ENCODE assay signal across 9 cellular contexts in the genomic region with DNA sequence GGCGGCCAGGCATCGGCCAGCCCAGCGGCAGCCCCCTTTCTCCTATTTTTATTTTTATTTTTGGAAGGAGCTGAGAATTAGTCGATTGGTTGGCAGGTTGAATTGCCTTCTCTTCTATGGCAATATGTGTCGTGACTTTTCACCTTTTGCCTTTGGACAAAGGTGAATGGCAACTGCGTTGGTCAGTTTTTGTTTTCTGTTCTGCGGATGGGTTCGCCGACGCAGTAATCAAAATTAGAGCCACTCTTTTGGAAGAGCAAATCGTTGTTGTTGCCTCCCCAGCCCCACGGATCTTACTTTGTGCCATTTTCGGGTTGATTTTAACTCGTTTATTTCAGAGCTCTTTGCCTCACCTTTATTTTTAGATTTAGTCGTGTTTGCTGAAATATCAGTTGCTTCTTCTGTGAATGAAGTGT. TPM values are rescaled to one million over a fixed set of nuclear protein-coding genes. Genes with fewer than 3 reads are reported as not detected.
DNase-seq lines count a peak whose midpoint lies in the region; ATAC-seq and TF ChIP-seq lines count a peak whose summit lies in the region.
"Had no signal": no experiment of that assay in that cellular context is flagged by ENCODE, and none has a peak within 500 bp of the region (broad histone marks: within the 10 kb centered on the region; RNA-seq: fewer than 3 reads in every experiment).

No MANE protein-coding gene starts in this region.

- no peak for ATAC-seq in natural killer cell treated with Interleukin-12 subunit alpha and Interleukin-12 subunit beta and Interleukin-15 and Interleukin-18, amount 100 ng/mL, for 72 hours
- no peak for ATAC-seq in HG03097 (IDR thresholded peaks at IDR 0.05; ENCODE audit: low FRiP score, unreplicated experiment)

- H3K36me3 Mint-ChIP-seq in natural killer cell treated with Interleukin-12 subunit alpha and Interleukin-12 subunit beta and Interleukin-15 and Interleukin-18, amount 100 ng/mL, for 72 hours, result no peaks in the 10 kb centered on the region

- H3K4me1 ChIP-seq in A673 (ENCODE audit: insufficient read depth, low read length, poor library complexity, severe bottlenecking) (peaks cover 7% of the 10 kb centered on the region), HUES6 (ENCODE audit: control insufficient read depth, insufficient read depth, low read length) (peaks cover 45% of the 10 kb centered on the region)
- peaks cover 13% of the 10 kb centered on the region for H3K4me1 ChIP-seq in effector memory CD4-positive, alpha-beta T cell (ENCODE audit: control insufficient read depth, insufficient read depth, low read length, poor library complexity, severe bottlenecking)

- H3K27me3 ChIP-seq in A673 (replicated peaks; ENCODE audit: insufficient read depth, low read depth, low read length, poor library complexity) (peaks cover 43% of the 10 kb centered on the region), HUES6 (ENCODE audit: control insufficient read depth, insufficient read depth, low read length) (no peaks in the 10 kb centered on the region)
- peaks cover 20% of the 10 kb centered on the region for H3K27me3 ChIP-seq in effector memory CD4-positive, alpha-beta T cell (replicated peaks; ENCODE audit: control insufficient read depth, insufficient read depth, low read length, poor library complexity, severe bottlenecking)

- H3K27ac Mint-ChIP-seq in natural killer cell treated with Interleukin-12 subunit alpha and Interleukin-12 subunit beta and Interleukin-15 and Interleukin-18, amount 100 ng/mL, for 72 hours, result no peak overlapping the region

- peak overlapping the region; percentile 91 for H3K9ac ChIP-seq in HUES6 (ENCODE audit: low read length)

- H3K4me3 Mint-ChIP-seq in natural killer cell treated with Interleukin-12 subunit alpha and Interleukin-12 subunit beta and Interleukin-15 and Interleukin-18, amount 100 ng/mL, for 72 hours, result peak overlapping the region; percentile 38

- H3K27ac ChIP-seq in A673 (ENCODE audit: low read depth, low read length, poor library complexity, severe bottlenecking), result no peak overlapping the region
- peak overlapping the region; percentile 96 for H3K27ac ChIP-seq in HUES6 (ENCODE audit: low read depth, low read length)
- no peak overlapping the region for H3K27ac ChIP-seq in effector memory CD4-positive, alpha-beta T cell (ENCODE audit: insufficient read depth, low read length, poor library complexity, severe bottlenecking)

- H3K9me3 Mint-ChIP-seq in natural killer cell treated with Interleukin-12 subunit alpha and Interleukin-12 subunit beta and Interleukin-15 and Interleukin-18, amount 100 ng/mL, for 72 hours, result no peaks in the 10 kb centered on the region

- DNase-seq in A673 (ENCODE audit: low spot score) (no peak), glomerular visceral epithelial cell (ENCODE audit: extremely low spot score) (no peak), foreskin fibroblast (no peak), NCI-H345 (lab: John Stamatoyannopoulos, UW) (no peak)
- no peak for DNase-seq in effector memory CD4-positive, alpha-beta T cell
- DNase-seq in natural killer cell treated with Interleukin-12 subunit alpha and Interleukin-12 subunit beta and Interleukin-15 and Interleukin-18, amount 100 ng/mL, for 72 hours (ENCODE audit: low spot score), result no peak
- DNase-seq: GF-D8 had no signal

- H3K36me3 ChIP-seq in A673 (ENCODE audit: insufficient read depth, low read length, poor library complexity, severe bottlenecking) (no peaks in the 10 kb centered on the region), HUES6 (ENCODE audit: control insufficient read depth, insufficient read depth, low read length) (0 out of 2 replicates have a peak, but pooled peaks cover 2% of the 10 kb centered on the region)
- H3K36me3 ChIP-seq in effector memory CD4-positive, alpha-beta T cell (ENCODE audit: control insufficient read depth, insufficient read depth, low read length), result no peaks in the 10 kb centered on the region

- H3K4me1 Mint-ChIP-seq in natural killer cell treated with Interleukin-12 subunit alpha and Interleukin-12 subunit beta and Interleukin-15 and Interleukin-18, amount 100 ng/mL, for 72 hours (ENCODE audit: low read depth in 2 of 2), result peaks cover 9 to 19% of the 10 kb centered on the region in 2 donors

- TF ChIP-seq CTCF in A673 (conservative IDR thresholded peaks at IDR 0.05; ENCODE audit: low read depth, low read length) (no peak), foreskin fibroblast (IDR thresholded peaks at IDR 0.05; ENCODE audit: low read depth, low read length) (no peak)

- CTCF ChIA-PET in A673 (lab: Charles Lee), result no interaction called here

- H3K4me3 ChIP-seq in A673 (ENCODE audit: low read depth, low read length, poor library complexity, severe bottlenecking), result peak overlapping the region; percentile 50
- H3K4me3 ChIP-seq in HUES6 (ENCODE audit: low read depth, low read length), result peak overlapping the region; percentile 83
- H3K4me3 ChIP-seq in effector memory CD4-positive, alpha-beta T cell (ENCODE audit: insufficient read depth, low read depth, low read length, poor library complexity, severe bottlenecking), result peak overlapping the region; percentile 28
- H3K4me3 ChIP-seq in foreskin fibroblast (ENCODE audit: low read depth in 1 of 2, low read length in 2 of 2), result no peak overlapping the region

- H3K9me3 ChIP-seq in A673 (ENCODE audit: low read depth, low read length, poor library complexity, severe bottlenecking), result no peaks in the 10 kb centered on the region
- no peaks in the 10 kb centered on the region for H3K9me3 ChIP-seq in HUES6 (ENCODE audit: control insufficient read depth, insufficient read depth, low read depth, low read length)
- H3K9me3 ChIP-seq in effector memory CD4-positive, alpha-beta T cell (ENCODE audit: control insufficient read depth, low read length), result no peaks in the 10 kb centered on the region

- no TSS peak for BruUV-seq in A673 (replicated peaks; lab: Mats Ljungman, UMichigan)

- intact Hi-C loops in A673 (cut with micrococcal nuclease; ENCODE audit: unreplicated experiment), result no loop called here

- POLR2A ChIA-PET in A673 (lab: Charles Lee; ENCODE audit: low non-redundant PET), result no interaction called here

- peaks cover 40 to 54% of the 10 kb centered on the region in 2 donors for H3K27me3 Mint-ChIP-seq in natural killer cell treated with Interleukin-12 subunit alpha and Interleukin-12 subunit beta and Interleukin-15 and Interleukin-18, amount 100 ng/mL, for 72 hours

RNA-seq across cellular contexts. Expression of a gene that starts 1.5 kb away (rescaled TPM):
- total RNA-seq in A673 (2021), result 4.1 and 6.6 TPM in 2 replicates
- not detected for total RNA-seq in natural killer cell treated with Interleukin-12 subunit alpha and Interleukin-12 subunit beta and Interleukin-15 and Interleukin-18, amount 100 ng/mL, for 72 hours

Comparison
In these comparisons a context has a peak if more than half of its experiments do, and no peak if none do; other contexts are left out.
1. H3K4me3 ChIP-seq: peak in A673 (single experiment), HUES6 (single experiment) and effector memory CD4-positive, alpha-beta T cell (single experiment); none in foreskin fibroblast (0 of 2).